ENCODE assay signal across 8 cellular contexts in the genomic region with DNA sequence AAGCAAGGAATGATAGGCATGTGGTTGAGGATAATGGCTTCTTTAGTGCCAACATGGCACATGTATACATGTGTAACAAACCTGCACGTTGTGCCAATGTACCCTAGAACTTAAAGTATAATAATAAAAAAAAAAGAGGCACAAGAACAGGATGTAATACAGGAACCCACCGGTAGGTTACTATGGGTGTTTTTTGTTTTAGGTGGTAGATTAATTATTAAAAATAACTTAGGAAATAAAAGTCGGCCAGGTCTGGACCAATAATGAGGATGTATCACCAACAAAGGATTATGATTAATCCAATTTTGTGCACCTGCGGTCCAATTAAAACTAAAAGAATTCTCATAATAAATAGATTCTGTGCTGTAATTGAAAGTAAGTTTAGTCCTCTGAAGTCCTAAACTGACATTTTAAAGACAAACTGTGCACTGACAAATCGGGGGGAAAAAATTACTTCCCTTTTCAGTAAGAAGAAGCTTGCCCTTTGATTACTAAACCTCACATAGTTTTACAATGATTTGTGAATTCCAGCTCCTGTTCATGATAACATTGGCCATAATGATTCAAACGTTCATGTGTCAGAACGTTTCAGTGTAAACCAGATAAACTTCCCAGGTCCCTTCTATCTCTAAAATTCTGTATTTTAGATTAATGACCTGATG.
DNase-seq lines count a peak whose midpoint lies in the region; ATAC-seq and TF ChIP-seq lines count a peak whose summit lies in the region.

No MANE protein-coding gene starts in this region.

- CTCF ChIA-PET in activated CD8-positive, alpha-beta T cell treated with anti-CD3 and anti-CD28 coated beads, Interleukin-2, amount 10 ng/mL, durations not matched to agents 7 days and 5 days (lab: Charles Lee): interaction anchor here (1.0 to 1.7 kb wide), 9 partner anchors 9 to 145 kb away, joined by 3 to 10 read pairs (median 4); no protein-coding TSS in a partner anchor

- no peak overlapping the region for H4K91ac ChIP-seq in mesenchymal stem cell (ENCODE audit: low read length)

- no peak overlapping the region for H2AFZ ChIP-seq in mesenchymal stem cell (ENCODE audit: low read depth, low read length)

- no peak overlapping the region for H3K23ac ChIP-seq in mesenchymal stem cell (ENCODE audit: low read length in 2 of 2)

- no peak overlapping the region for H3K14ac ChIP-seq in mesenchymal stem cell (ENCODE audit: low read length in 2 of 2)

- peak overlapping the region in 1 of 2 experiments; percentile 46 for H3K4me3 ChIP-seq in mesenchymal stem cell (ENCODE audit: insufficient read depth in 1 of 2, low read depth in 1 of 2, low read length in 2 of 2)

- no peaks in the 10 kb centered on the region for H3K36me3 Mint-ChIP-seq in HFFc6 (ENCODE audit: low read depth)
- no peaks in the 10 kb centered on the region for H3K36me3 Mint-ChIP-seq in activated CD8-positive, alpha-beta T cell treated with anti-CD3 and anti-CD28 coated beads, Interleukin-2, amount 10 ng/mL, durations not matched to agents 7 days and 5 days (ENCODE audit: low read depth)

- no peak overlapping the region for H3K18ac ChIP-seq in mesenchymal stem cell (ENCODE audit: low read depth in 1 of 2, low read length in 2 of 2)

- no peak for ATAC-seq in activated CD8-positive, alpha-beta T cell treated with anti-CD3 and anti-CD28 coated beads, Interleukin-2, amount 10 ng/mL, durations not matched to agents 7 days and 5 days
- ATAC-seq in HG03159 (IDR thresholded peaks at IDR 0.05; ENCODE audit: unreplicated experiment) (no peak), HG03045 (IDR thresholded peaks at IDR 0.05; ENCODE audit: unreplicated experiment) (no peak), HG02588 (IDR thresholded peaks at IDR 0.05; ENCODE audit: unreplicated experiment) (no peak)

- no peak overlapping the region for H2BK120ac ChIP-seq in mesenchymal stem cell (ENCODE audit: low read depth, low read length)

- no peaks in the 10 kb centered on the region for H3K9me3 Mint-ChIP-seq in HFFc6
- no peaks in the 10 kb centered on the region for H3K9me3 Mint-ChIP-seq in activated CD8-positive, alpha-beta T cell treated with anti-CD3 and anti-CD28 coated beads, Interleukin-2, amount 10 ng/mL, durations not matched to agents 7 days and 5 days (ENCODE audit: insufficient read depth)

- DNase-seq in CD1c-positive myeloid dendritic cell (ENCODE audit: extremely low spot score) (peak; percentile 45), HFFc6 (peak; percentile 75), mesenchymal stem cell (peak; percentile 51)
- no peak for DNase-seq in activated CD8-positive, alpha-beta T cell treated with anti-CD3 and anti-CD28 coated beads, Interleukin-2, amount 10 ng/mL, durations not matched to agents 7 days and 5 days
- DNase-seq in activated CD8-positive, alpha-beta memory T cell treated with anti-CD3 and anti-CD28 coated beads, Interleukin-2, amount 50 U/mL, for 4 hours: no peak

- H3K4ac ChIP-seq in mesenchymal stem cell (ENCODE audit: low read depth in 1 of 2, low read length in 2 of 2): no peak overlapping the region

- peaks cover 3% of the 10 kb centered on the region; the same call in 1 of the 2 replicates for H3K27me3 Mint-ChIP-seq in HFFc6 (ENCODE audit: insufficient read depth)
- peaks cover 35% of the 10 kb centered on the region for H3K27me3 Mint-ChIP-seq in activated CD8-positive, alpha-beta T cell treated with anti-CD3 and anti-CD28 coated beads, Interleukin-2, amount 10 ng/mL, durations not matched to agents 7 days and 5 days (ENCODE audit: low read depth)

- H2AK5ac ChIP-seq in mesenchymal stem cell (ENCODE audit: low read length, severe bottlenecking): no peak overlapping the region

- no peaks in the 10 kb centered on the region for H3K36me3 ChIP-seq in mesenchymal stem cell (ENCODE audit: control insufficient read depth in 1 of 2, insufficient read depth in 2 of 2, low read depth in 1 of 2, low read length in 2 of 2)

- no peaks in the 10 kb centered on the region for H3K9me3 ChIP-seq in mesenchymal stem cell (ENCODE audit: control insufficient read depth, low read length)

- 37% methylated on average over 5 of the region's 7 CpGs for WGBS in mesenchymal stem cell

- H2BK12ac ChIP-seq in mesenchymal stem cell (ENCODE audit: low read length in 2 of 2): no peak overlapping the region

- TF ChIP-seq CTCF in HFFc6 (IDR thresholded peaks at IDR 0.05): peak; percentile 65; the same call in 1 of the 2 replicates

- H3K4me3 Mint-ChIP-seq in HFFc6: peak overlapping the region; percentile 75
- H3K4me3 Mint-ChIP-seq in activated CD8-positive, alpha-beta T cell treated with anti-CD3 and anti-CD28 coated beads, Interleukin-2, amount 10 ng/mL, durations not matched to agents 7 days and 5 days: peak overlapping the region; percentile 64

- H2BK15ac ChIP-seq in mesenchymal stem cell (ENCODE audit: low read depth, poor library complexity, severe bottlenecking): no peak overlapping the region

- peaks cover 0 to 4% of the 10 kb centered on the region in 2 experiments for H3K27me3 ChIP-seq in mesenchymal stem cell (ENCODE audit: control insufficient read depth in 1 of 2, insufficient read depth in 1 of 2, low read length in 2 of 2)

- no peak overlapping the region for H3K27ac ChIP-seq in mesenchymal stem cell (ENCODE audit: low read length, poor library complexity, severe bottlenecking)

- H3K9ac ChIP-seq in mesenchymal stem cell (ENCODE audit: low read length): peak overlapping the region; percentile 63

- H3K4me2 ChIP-seq in mesenchymal stem cell (ENCODE audit: low read length, poor library complexity, severe bottlenecking): no peak overlapping the region

- no peak overlapping the region for H4K8ac ChIP-seq in mesenchymal stem cell (ENCODE audit: low read length)

- H3K4me1 ChIP-seq in mesenchymal stem cell (ENCODE audit: control insufficient read depth, insufficient read depth, low read depth, low read length): no peaks in the 10 kb centered on the region

- peak overlapping the region; percentile 72 for H3K27ac Mint-ChIP-seq in HFFc6
- peak overlapping the region; percentile 73 for H3K27ac Mint-ChIP-seq in activated CD8-positive, alpha-beta T cell treated with anti-CD3 and anti-CD28 coated beads, Interleukin-2, amount 10 ng/mL, durations not matched to agents 7 days and 5 days

- peaks cover 40% of the 10 kb centered on the region for H3K4me1 Mint-ChIP-seq in HFFc6 (ENCODE audit: low read depth)
- H3K4me1 Mint-ChIP-seq in activated CD8-positive, alpha-beta T cell treated with anti-CD3 and anti-CD28 coated beads, Interleukin-2, amount 10 ng/mL, durations not matched to agents 7 days and 5 days (ENCODE audit: low read depth): peaks cover 20% of the 10 kb centered on the region

- no peaks in the 10 kb centered on the region for H3K79me1 ChIP-seq in mesenchymal stem cell (replicated peaks; ENCODE audit: low read length, poor library complexity, severe bottlenecking)

- H2BK5ac ChIP-seq in mesenchymal stem cell (ENCODE audit: low read depth, low read length, poor library complexity, severe bottlenecking): no peak overlapping the region

- POLR2A ChIA-PET in activated CD8-positive, alpha-beta T cell treated with anti-CD3 and anti-CD28 coated beads, Interleukin-2, amount 10 ng/mL, durations not matched to agents 7 days and 5 days (lab: Charles Lee): no interaction called here

Comparison
In these comparisons a context has a peak if more than half of its experiments do, and no peak if none do; other contexts are left out.
1. DNase-seq: peak in CD1c-positive myeloid dendritic cell (single experiment), HFFc6 (single experiment) and mesenchymal stem cell (single experiment); none in activated CD8-positive, alpha-beta T cell treated with anti-CD3 and anti-CD28 coated beads, Interleukin-2, amount 10 ng/mL, durations not matched to agents 7 days and 5 days (single experiment) and activated CD8-positive, alpha-beta memory T cell treated with anti-CD3 and anti-CD28 coated beads, Interleukin-2, amount 50 U/mL, for 4 hours (single experiment).